2 cellular contexts compared by ENCODE assay signal in the genomic region with DNA sequence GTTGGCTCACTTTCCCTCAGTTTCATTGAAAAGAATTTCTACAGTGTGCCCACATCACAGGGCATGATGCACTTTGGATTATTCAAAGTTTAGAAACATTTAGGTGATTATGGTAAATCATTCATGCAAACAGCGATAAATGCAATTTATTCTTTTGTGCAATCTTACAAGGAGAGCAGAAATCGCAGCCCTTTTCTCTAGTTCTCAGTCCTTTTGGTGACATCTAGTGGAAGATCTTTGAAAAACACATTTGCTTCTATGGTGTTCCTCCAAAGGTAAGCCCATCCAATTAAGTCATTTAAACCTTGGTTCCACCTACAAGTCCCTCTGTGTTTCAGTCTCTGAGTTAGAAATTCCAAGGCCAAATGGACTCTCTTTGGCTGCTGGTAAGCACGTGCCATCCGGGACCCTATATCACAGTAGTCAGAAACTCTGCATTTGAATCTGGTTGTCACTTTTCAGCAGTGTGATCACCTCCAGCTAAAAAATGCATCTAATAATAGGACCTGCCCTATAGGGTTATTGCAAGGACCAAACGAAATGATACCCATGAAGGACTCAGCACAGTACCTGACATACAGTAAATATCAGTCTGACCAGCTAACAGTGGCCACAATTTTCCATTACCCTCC.
TF ChIP-seq lines count a peak whose summit lies in the region.

No MANE protein-coding gene starts in this region.

TF ChIP-seq in HEK293, 187 proteins besides CTCF, POLR2A, EP300 and RAD21 (continued from another document):
- TF ChIP-seq, protein P1, sequence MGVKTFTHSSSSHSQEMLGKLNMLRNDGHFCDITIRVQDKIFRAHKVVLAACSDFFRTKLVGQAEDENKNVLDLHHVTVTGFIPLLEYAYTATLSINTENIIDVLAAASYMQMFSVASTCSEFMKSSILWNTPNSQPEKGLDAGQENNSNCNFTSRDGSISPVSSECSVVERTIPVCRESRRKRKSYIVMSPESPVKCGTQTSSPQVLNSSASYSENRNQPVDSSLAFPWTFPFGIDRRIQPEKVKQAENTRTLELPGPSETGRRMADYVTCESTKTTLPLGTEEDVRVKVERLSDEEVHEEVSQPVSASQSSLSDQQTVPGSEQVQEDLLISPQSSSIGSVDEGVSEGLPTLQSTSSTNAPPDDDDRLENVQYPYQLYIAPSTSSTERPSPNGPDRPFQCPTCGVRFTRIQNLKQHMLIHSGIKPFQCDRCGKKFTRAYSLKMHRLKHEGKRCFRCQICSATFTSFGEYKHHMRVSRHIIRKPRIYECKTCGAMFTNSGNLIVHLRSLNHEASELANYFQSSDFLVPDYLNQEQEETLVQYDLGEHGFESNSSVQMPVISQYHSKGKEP (tag by site-specific recombination; IDR thresholded peaks at IDR 0.05), result 0 out of 2 replicates have a peak, but pooled peaks have one; percentile 49
- TF ChIP-seq ZNF654 (tag by site-specific recombination; IDR thresholded peaks at IDR 0.05; ENCODE audit: low read depth) (peak; percentile 78), ZNF19 (tag by site-specific recombination; IDR thresholded peaks at IDR 0.05; ENCODE audit: low read depth) (no peak)

TF ChIP-seq in endothelial cell of umbilical vein, 7 proteins besides CTCF, POLR2A, EP300 and RAD21 (continued from another document):
- TF ChIP-seq JUN (IDR thresholded peaks at IDR 0.05; ENCODE audit: borderline replicate concordance, insufficient read depth, insufficient read length, low read depth) (no peak), POLR2AphosphoS5 (IDR thresholded peaks at IDR 0.05; ENCODE audit: insufficient read depth, low read depth, low read length) (no peak)
- TF ChIP-seq, protein P2, sequence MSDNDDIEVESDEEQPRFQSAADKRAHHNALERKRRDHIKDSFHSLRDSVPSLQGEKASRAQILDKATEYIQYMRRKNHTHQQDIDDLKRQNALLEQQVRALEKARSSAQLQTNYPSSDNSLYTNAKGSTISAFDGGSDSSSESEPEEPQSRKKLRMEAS (IDR thresholded peaks at IDR 0.05; ENCODE audit: insufficient read depth, insufficient read length), result no peak
